10 cellular contexts compared by ENCODE assay signal in genomic region chr2:141195087-141195486, GRCh38.
"Had no signal": no experiment of that assay in that cellular context is flagged by ENCODE, and none has a peak within 500 bp of the region (broad histone marks: within the 10 kb centered on the region; RNA-seq: fewer than 3 reads in every experiment).

No MANE protein-coding gene starts in this region.

- H3K4me1 ChIP-seq: uterus had no signal

- ATAC-seq: activated CD8-positive, alpha-beta memory T cell treated with anti-CD3 and anti-CD28 coated beads, Interleukin-2, amount 10 ng/mL, durations not matched to agents 7 days and 5 days; left lobe of liver had no signal

- DNase-seq: activated CD4-positive, alpha-beta T cell treated with anti-CD3 and anti-CD28 coated beads for 1 hour; activated CD4-positive, alpha-beta T cell treated with anti-CD3 and anti-CD28 coated beads, Interleukin-2, amount 50 U/mL, for 48 hours; activated CD8-positive, alpha-beta memory T cell treated with anti-CD3 and anti-CD28 coated beads, Interleukin-2, amount 10 ng/mL, durations not matched to agents 7 days and 5 days; activated effector memory CD4-positive, alpha-beta T cell treated with Interleukin-2 at 50 U/mL for 16 hours; activated T-cell treated with anti-CD3 and anti-CD28 coated beads, Interleukin-2, amount 50 U/mL, for 24 hours; foreskin fibroblast; nephron progenitor cell; ovary; uterus had no signal

- H3K9me3 ChIP-seq: ovary, uterus had no signal

- H3K36me3 ChIP-seq: ovary, uterus had no signal

- H3K4me3 ChIP-seq: ovary, uterus had no signal

- H3K27me3 ChIP-seq: ovary, uterus had no signal

- H3K27ac ChIP-seq: ovary, uterus had no signal
